2 cellular contexts compared by ENCODE assay signal in the genomic region with DNA sequence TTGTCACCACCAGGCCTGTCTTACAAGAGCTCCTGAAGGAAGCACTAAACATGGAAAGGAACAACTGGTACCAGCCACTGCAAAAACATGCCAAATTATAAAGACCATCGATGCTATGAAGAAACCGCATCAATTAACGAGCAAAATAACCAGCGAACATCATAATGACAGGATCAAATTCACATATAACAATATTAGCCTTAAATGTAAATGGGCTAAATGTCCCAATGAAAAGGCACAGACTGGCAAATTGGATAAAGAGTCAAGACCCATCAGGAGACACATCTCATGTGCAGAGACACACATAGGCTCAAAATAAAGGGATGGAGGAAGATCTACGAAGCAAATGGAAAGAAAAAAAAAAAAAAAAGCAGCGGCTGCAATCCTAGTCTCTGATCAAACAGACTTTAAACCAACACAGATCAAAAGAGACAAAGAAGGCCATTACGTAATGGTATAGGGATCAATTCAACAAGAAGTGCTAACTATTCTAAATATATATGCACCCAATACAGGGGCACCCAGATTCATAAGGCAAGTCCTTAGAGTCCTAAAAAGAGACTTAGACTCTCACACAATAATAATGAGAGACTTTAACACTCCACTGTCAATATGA.
A peak's percentile ranks its signal among the peaks of the same experiment; 100 is the strongest.
TF ChIP-seq lines count a peak whose summit lies in the region.

No MANE protein-coding gene starts in this region.

TF ChIP-seq in HEK293, 187 proteins besides CTCF, POLR2A, EP300 and RAD21:
- 0 out of 2 replicates have a peak, but pooled peaks have one; percentile 22 for TF ChIP-seq ZNF558 (tag by site-specific recombination; IDR thresholded peaks at IDR 0.05)

TF ChIP-seq in K562, 482 proteins besides CTCF, POLR2A, EP300 and RAD21 (continued from another document):
- peak; percentile 95 for TF ChIP-seq ZNF507 (tag; conservative IDR thresholded peaks at IDR 0.05)
